ENCODE assay signal across 1 cellular context in the genomic region with DNA sequence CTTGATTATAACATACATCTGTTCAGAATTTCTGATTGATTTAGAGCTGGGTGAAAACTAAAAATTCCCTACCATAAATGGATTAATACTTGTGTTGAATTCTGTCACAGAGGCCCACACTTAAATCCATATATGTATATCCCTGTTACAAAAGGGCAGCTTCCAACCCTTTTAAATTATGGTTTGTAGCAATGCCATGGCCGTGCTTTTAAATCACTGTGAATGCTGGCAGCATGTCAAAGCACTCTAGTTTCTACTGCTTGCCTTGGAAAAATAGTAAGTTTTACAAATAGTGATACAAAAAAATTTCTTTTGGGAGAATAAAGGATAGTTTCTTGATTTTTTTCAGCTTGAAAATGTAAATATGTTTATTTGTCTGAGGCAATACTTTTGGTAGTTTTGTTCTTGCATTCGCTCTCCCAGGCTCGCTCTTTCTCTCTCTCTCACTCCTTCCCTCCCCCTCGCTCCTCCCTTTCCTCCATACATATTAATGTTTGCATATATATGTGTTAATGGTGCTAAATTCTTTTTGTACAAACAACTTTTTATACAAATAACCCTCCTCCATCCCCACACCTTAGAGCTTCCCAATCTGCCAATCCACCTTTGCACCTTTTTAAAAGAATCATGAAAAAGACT.
TF ChIP-seq lines count a peak whose summit lies in the region.

No MANE protein-coding gene starts in this region.

TF ChIP-seq in HepG2, 621 proteins besides CTCF, POLR2A, EP300 and RAD21:
- no peak for TF ChIP-seq HDAC6 (IDR thresholded peaks at IDR 0.05; ENCODE audit: low read depth, low read length)
- TF ChIP-seq NFIB (CRISPR knock-in tag; IDR thresholded peaks at IDR 0.05; ENCODE audit: borderline replicate concordance) = no peak
- no peak for TF ChIP-seq ZKSCAN8 (CRISPR knock-in tag; IDR thresholded peaks at IDR 0.05; ENCODE audit: borderline replicate concordance)
- no peak for TF ChIP-seq NFATC3 (CRISPR knock-in tag; IDR thresholded peaks at IDR 0.05)
- no peak for TF ChIP-seq PRMT3 (CRISPR knock-in tag; IDR thresholded peaks at IDR 0.05; ENCODE audit: borderline replicate concordance, low read depth)
- TF ChIP-seq ZNF354B (CRISPR knock-in tag; IDR thresholded peaks at IDR 0.05) = no peak
- TF ChIP-seq, protein P1, sequence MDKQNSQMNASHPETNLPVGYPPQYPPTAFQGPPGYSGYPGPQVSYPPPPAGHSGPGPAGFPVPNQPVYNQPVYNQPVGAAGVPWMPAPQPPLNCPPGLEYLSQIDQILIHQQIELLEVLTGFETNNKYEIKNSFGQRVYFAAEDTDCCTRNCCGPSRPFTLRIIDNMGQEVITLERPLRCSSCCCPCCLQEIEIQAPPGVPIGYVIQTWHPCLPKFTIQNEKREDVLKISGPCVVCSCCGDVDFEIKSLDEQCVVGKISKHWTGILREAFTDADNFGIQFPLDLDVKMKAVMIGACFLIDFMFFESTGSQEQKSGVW (CRISPR knock-in tag; IDR thresholded peaks at IDR 0.05; ENCODE audit: borderline replicate concordance) = no peak
- TF ChIP-seq CCDC6 (CRISPR knock-in tag; IDR thresholded peaks at IDR 0.05) = no peak
- TF ChIP-seq ZBTB1 (CRISPR knock-in tag; IDR thresholded peaks at IDR 0.05; ENCODE audit: borderline replicate concordance) = no peak
- TF ChIP-seq NONO (IDR thresholded peaks at IDR 0.05) = no peak
- TF ChIP-seq NONO (CRISPR knock-in tag; conservative IDR thresholded peaks at IDR 0.05) = no peak
